In genomic region chr4:180436366-180436765, GRCh38 we compare ENCODE assay signal across 32 cellular contexts.
"Had no signal": no experiment of that assay in that cellular context is flagged by ENCODE, and none has a peak within 500 bp of the region (broad histone marks: within the 10 kb centered on the region; RNA-seq: fewer than 3 reads in every experiment).

No MANE protein-coding gene starts in this region.

- H3K9me3 ChIP-seq: ascending aorta, body of pancreas, breast epithelium had no signal

- H3K27ac ChIP-seq: ascending aorta, body of pancreas, breast epithelium, PC-9, RWPE1, VCaP had no signal

- FAIRE-seq: K562, RCC 7860 had no signal

- H3K4me3 ChIP-seq: ascending aorta, body of pancreas, breast epithelium, K562, PC-9 had no signal

- H3K36me3 ChIP-seq: ascending aorta, breast epithelium had no signal

- DNase-seq: activated B cell treated with CpG ODN at 0.5 μM for 24 hours; activated CD4-positive, alpha-beta memory T cell treated with anti-CD3 and anti-CD28 coated beads for 36 hours; activated CD4-positive, alpha-beta T cell treated with anti-CD3 and anti-CD28 coated beads for 4 hours; activated CD4-positive, alpha-beta T cell treated with anti-CD3 and anti-CD28 coated beads, Interleukin-2, amount 50 U/mL, for 1 hour; activated CD4-positive, CD25-positive, alpha-beta regulatory T cell treated with anti-CD3 and anti-CD28 coated beads, Interleukin-2, amount 50 U/mL, for 72 hours; activated CD8-positive, alpha-beta memory T cell treated with anti-CD3 and anti-CD28 coated beads, Interleukin-2, amount 50 U/mL, for 4 hours; activated effector memory CD4-positive, alpha-beta T cell treated with Interleukin-2 at 50 U/mL for 16 hours; activated naive CD4-positive, alpha-beta T cell treated with anti-CD3 and anti-CD28 coated beads, Interleukin-2, amount 10 ng/mL, durations not matched to agents 7 days and 5 days; activated naive CD8-positive, alpha-beta T cell treated with anti-CD3 and anti-CD28 coated beads for 36 hours; activated T-cell treated with anti-CD3 and anti-CD28 coated beads for 4 hours; activated T-cell treated with anti-CD3 and anti-CD28 coated beads, Interleukin-2, amount 50 U/mL, for 4 hours; amygdala; body of pancreas; NCI-H1092 treated with DMSO at 0.1 percent for 48 hours; NCI-H1417 treated with DMSO at 0.1 percent for 48 hours; NCI-H187 treated with DMSO at 0.1 percent for 48 hours; NCI-H2081; NCI-H345; NCI-H526; NCI-H748 treated with DMSO at 0.1 percent for 48 hours; NK-92 treated with Interleukin-12 subunit alpha and Interleukin-12 subunit beta, amount 100 ng/mL, for 24 hours; PC-9; SIG-M5; T-helper 1 cell; T-helper 2 cell; T-helper 9 cell had no signal

- H3K4me1 ChIP-seq: ascending aorta, body of pancreas, breast epithelium had no signal
